8 cellular contexts compared by ENCODE assay signal in the genomic region with DNA sequence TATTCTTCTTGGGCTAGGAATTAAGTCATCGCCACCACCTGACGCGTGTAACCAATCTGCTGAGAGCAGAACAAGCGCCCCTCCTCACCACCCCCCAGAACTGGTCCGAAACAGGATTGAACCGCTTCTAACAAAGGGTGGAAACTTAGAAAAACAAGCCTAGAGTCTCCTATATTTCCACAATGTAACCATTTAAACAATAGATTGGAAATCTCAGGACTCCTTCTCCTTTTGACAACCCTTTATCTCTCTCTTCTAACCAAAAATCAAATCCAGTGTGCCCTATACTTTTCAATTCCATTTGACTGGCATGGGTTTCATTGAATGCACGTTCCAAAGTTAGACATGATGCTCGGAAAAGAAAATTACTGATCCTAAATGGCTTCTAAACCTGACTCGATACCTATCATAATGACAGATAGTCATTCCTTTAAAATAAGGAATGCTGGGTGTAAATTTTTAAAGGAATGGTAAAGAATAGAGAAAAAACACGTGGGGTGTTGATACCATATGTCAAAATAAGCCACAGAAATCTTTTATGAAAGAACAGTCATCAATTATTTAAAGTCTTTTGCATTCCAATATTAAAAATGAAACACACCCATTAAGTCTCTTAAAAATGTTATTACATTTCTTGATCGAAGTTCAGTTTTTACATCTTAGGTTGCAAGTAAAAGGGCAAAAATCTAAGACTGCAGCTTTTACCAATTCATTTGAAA. TPM values are rescaled to one million over a fixed set of nuclear protein-coding genes. Genes with fewer than 3 reads are reported as not detected.
DNase-seq lines count a peak whose midpoint lies in the region; ATAC-seq and TF ChIP-seq lines count a peak whose summit lies in the region.

No MANE protein-coding gene starts in this region.

- TF ChIP-seq POLR2A in adrenal gland (IDR thresholded peaks at IDR 0.05): peak in 1 of 2 donors; percentile 54
- TF ChIP-seq POLR2A in upper lobe of left lung (IDR thresholded peaks at IDR 0.05): peak in 2 of 4 donors; percentile 45 to 61

- ATAC-seq in GM21515 (IDR thresholded peaks at IDR 0.05; ENCODE audit: unreplicated experiment): peak; percentile 17
- ATAC-seq in heart right ventricle: peak in 7 of 8 donors; percentile 37 to 69 (median 60)
- ATAC-seq in upper lobe of left lung (ENCODE audit: low FRiP score in 2 of 2): peak; percentile 56 to 81

- no peaks in the 10 kb centered on the region for H3K9me3 Mint-ChIP-seq in CD14-positive monocyte

- peak; percentile 86 for DNase-seq in CD14-positive monocyte (ENCODE audit: low spot score)
- DNase-seq in NAMALWA (ENCODE audit: low spot score): peak; percentile 89
- peak; percentile 54 for DNase-seq in SKM-1 treated with dmso at 0.1 percent for 144 hours (lab: John Stamatoyannopoulos, UW; ENCODE audit: unreplicated experiment)
- peak; percentile 69 to 89 (median 81) for DNase-seq in adrenal gland
- DNase-seq in heart right ventricle: peak; percentile 29 to 79
- peak; percentile 66 to 97 (median 78) for DNase-seq in posterior cingulate gyrus
- peak in 1 of 2 donors; percentile 86 for DNase-seq in upper lobe of left lung

- peaks cover 14 to 17% of the 10 kb centered on the region in 2 donors for H3K36me3 Mint-ChIP-seq in CD14-positive monocyte

- H3K36me3 ChIP-seq in adrenal gland (replicated peaks in 1 of 2): peaks cover 0 to 14% of the 10 kb centered on the region in 2 donors
- peaks cover 0 to 18% (median 0%) of the 10 kb centered on the region in 9 donors for H3K36me3 ChIP-seq in heart right ventricle
- H3K36me3 ChIP-seq in upper lobe of left lung: peaks cover 0 to 13% (median 1%) of the 10 kb centered on the region in 4 donors

- H3K4me1 Mint-ChIP-seq in CD14-positive monocyte: peaks cover 20% of the 10 kb centered on the region

- H3K27me3 ChIP-seq in adrenal gland: no peaks in the 10 kb centered on the region
- no peaks in the 10 kb centered on the region for H3K27me3 ChIP-seq in heart right ventricle
- H3K27me3 ChIP-seq in upper lobe of left lung: no peaks in the 10 kb centered on the region

- H3K4me1 ChIP-seq in adrenal gland (replicated peaks in 1 of 2): peaks cover 13 to 31% of the 10 kb centered on the region in 2 donors
- peaks cover 0 to 43% (median 35%) of the 10 kb centered on the region in 9 donors for H3K4me1 ChIP-seq in heart right ventricle
- H3K4me1 ChIP-seq in upper lobe of left lung: peaks cover 14 to 29% (median 21%) of the 10 kb centered on the region in 4 donors

- no peak for TF ChIP-seq EP300 in upper lobe of left lung (IDR thresholded peaks at IDR 0.05)

- TF ChIP-seq CTCF in CD14-positive monocyte (IDR thresholded peaks at IDR 0.05): no peak
- TF ChIP-seq CTCF in adrenal gland (IDR thresholded peaks at IDR 0.05): no peak
- TF ChIP-seq CTCF in heart right ventricle (IDR thresholded peaks at IDR 0.05): no peak
- no peak for TF ChIP-seq CTCF in upper lobe of left lung (IDR thresholded peaks at IDR 0.05)

- peak overlapping the region; percentile 92 to 98 (median 97) for H3K27ac ChIP-seq in adrenal gland
- peak overlapping the region; percentile 92 to 99 (median 98) for H3K27ac ChIP-seq in heart right ventricle
- peak overlapping the region; percentile 99 for H3K27ac ChIP-seq in upper lobe of left lung

- WGBS in adrenal gland, 4 donors: 0 to 1% (median 0%) methylated on average over 11 of the region's 11 CpGs
- WGBS in heart right ventricle, 2 donors: 0% methylated on average over 11 of the region's 11 CpGs
- WGBS in upper lobe of left lung, 2 donors: 0 to 1% methylated on average over 11 of the region's 11 CpGs

- peak overlapping the region; percentile 18 to 95 (median 70) for H3K4me3 ChIP-seq in adrenal gland
- H3K4me3 ChIP-seq in heart right ventricle: peak overlapping the region; percentile 67 to 84 (median 78)
- H3K4me3 ChIP-seq in upper lobe of left lung: peak overlapping the region; percentile 52 to 76 (median 66)

- H3K27ac Mint-ChIP-seq in CD14-positive monocyte: peak overlapping the region; percentile 88 to 99 (median 97)

- H3K9me3 ChIP-seq in adrenal gland (replicated peaks in 1 of 3) (no peaks in the 10 kb centered on the region), heart right ventricle (no peaks in the 10 kb centered on the region), upper lobe of left lung (no peaks in the 10 kb centered on the region)

- H3K4me3 Mint-ChIP-seq in CD14-positive monocyte: peak overlapping the region; percentile 97 to 98

- intact Hi-C loops in CD14-positive monocyte (cut with micrococcal nuclease) (loop anchor here (2.0 to 10.0 kb wide), 7 partner anchors 67 to 280 kb away; no protein-coding TSS in a partner anchor), adrenal gland (cut with DNase I) (loop anchor here (5.0 to 10.0 kb wide), 3 partner anchors 100 to 280 kb away; no protein-coding TSS in a partner anchor), heart right ventricle (cut with DNase I) (loop anchor here (1.0 to 10.0 kb wide), 10 partner anchors 67 to 517 kb away; no protein-coding TSS in a partner anchor), posterior cingulate gyrus (cut with DNase I) (loop anchor here (10.0 kb wide), 1 partner anchor 157 kb away; no protein-coding TSS in a partner anchor)

- H3K27me3 Mint-ChIP-seq in CD14-positive monocyte (ENCODE audit: low read depth in 3 of 3): no peaks in the 10 kb centered on the region

RNA-seq across cellular contexts. Expression of gene ARRDC3, which starts 1.2 kb away (rescaled TPM):
- 10 to 100 TPM; 43.3 to 64.6 TPM for polyA plus RNA-seq in CD14-positive monocyte
- total RNA-seq in adrenal gland: 100 to 1,000 TPM in 6 of 8 donors, 10 to 100 TPM in 2; 64.4 to 410 (median 158) TPM
- 100 to 1,000 TPM in 1 of 3 donors, 10 to 100 TPM in 2; 36.1 to 140 (median 58.2) TPM for polyA plus RNA-seq in adrenal gland
- 10 to 100 TPM in 8 of 10 donors, 1 to 10 TPM in 2; 9.4 to 61.5 (median 21.0) TPM for total RNA-seq in heart right ventricle
- 1 to 10 TPM; 4.8 to 5.8 TPM for polyA plus RNA-seq in heart right ventricle
- 100 to 1,000 TPM in 3 of 6 donors, 10 to 100 TPM in 3; 43.2 to 175 (median 107) TPM for total RNA-seq in upper lobe of left lung

Comparison
In these comparisons a context has a peak if more than half of its experiments do, and no peak if none do; other contexts are left out.
1. ATAC-seq: peak in every context shown above with its lines; median percentile 68 in upper lobe of left lung; 60 in heart right ventricle; 17 in GM21515.